Comparison of ENCODE assay signal across 1 cellular context in genomic region chr6:3324262-3324942, GRCh38.
TF ChIP-seq lines count a peak whose summit lies in the region.

No MANE protein-coding gene starts in this region.

TF ChIP-seq in GM12878, 131 proteins besides CTCF, POLR2A, EP300 and RAD21 (continued from another document):
- TF ChIP-seq ZNF592 (IDR thresholded peaks at IDR 0.05) (peak; percentile 53; the same call in 1 of the 2 replicates), MEF2B (IDR thresholded peaks at IDR 0.05; ENCODE audit: partially characterized antibody, poor library complexity, severe bottlenecking) (peak; percentile 29), MLLT1 (IDR thresholded peaks at IDR 0.05) (peak; percentile 56; the same call in 1 of the 2 replicates), KDM1A (IDR thresholded peaks at IDR 0.05; ENCODE audit: borderline replicate concordance) (no peak), NBN (IDR thresholded peaks at IDR 0.05) (0 out of 2 replicates have a peak, but pooled peaks have one; percentile 32), USF2 (IDR thresholded peaks at IDR 0.05; ENCODE audit: borderline replicate concordance, low read depth, low read length) (peak; percentile 9; the same call in 1 of the 2 replicates), FOS (IDR thresholded peaks at IDR 0.05; ENCODE audit: borderline replicate concordance, extremely low read depth, insufficient read length) (no peak), NR2C1 (IDR thresholded peaks at IDR 0.05) (no peak), ZBTB33 (IDR thresholded peaks at IDR 0.05) (no peak), GABPA (IDR thresholded peaks at IDR 0.05; ENCODE audit: low read depth) (no peak), TARDBP (IDR thresholded peaks at IDR 0.05; ENCODE audit: borderline replicate concordance) (no peak), EZH2 (IDR thresholded peaks at IDR 0.05; ENCODE audit: borderline replicate concordance, control insufficient read depth, low read depth, low read length) (no peak), POLR2AphosphoS2 (IDR thresholded peaks at IDR 0.05; ENCODE audit: low read depth, low read length) (no peak), STAT1 (conservative IDR thresholded peaks at IDR 0.05) (no peak)
